In genomic region chr2:85017436-85018048, GRCh38 we compare ENCODE assay signal across 9 cellular contexts. TPM values are rescaled to one million over a fixed set of nuclear protein-coding genes. Genes with fewer than 3 reads are reported as not detected.
DNase-seq lines count a peak whose midpoint lies in the region; ATAC-seq and TF ChIP-seq lines count a peak whose summit lies in the region.
"Had no signal": no experiment of that assay in that cellular context is flagged by ENCODE, and none has a peak within 500 bp of the region (broad histone marks: within the 10 kb centered on the region; RNA-seq: fewer than 3 reads in every experiment).

No MANE protein-coding gene starts in this region.

- H3K27ac ChIP-seq in right atrium auricular region, result no peak overlapping the region
- no peak overlapping the region for H3K27ac ChIP-seq in upper lobe of right lung
- H3K27ac ChIP-seq in body of pancreas, result peak overlapping the region in 1 of 4 donors; percentile 37

- ATAC-seq in left ventricle myocardium superior, result no peak
- ATAC-seq in upper lobe of right lung, result no peak
- no peak for ATAC-seq in body of pancreas
- ATAC-seq in GM21390 (IDR thresholded peaks at IDR 0.05; ENCODE audit: unreplicated experiment), result no peak

- H3K36me3 ChIP-seq in right atrium auricular region (no peaks in the 10 kb centered on the region), upper lobe of right lung (no peaks in the 10 kb centered on the region), body of pancreas (replicated peaks in 1 of 2; ENCODE audit: insufficient read depth in 1 of 2, low read depth in 2 of 2) (no peaks in the 10 kb centered on the region)

- no peak for DNase-seq in right atrium auricular region (ENCODE audit: low spot score)
- no peak for DNase-seq in left ventricle myocardium superior
- peak; percentile 93 for DNase-seq in SK-MEL-5 (ENCODE audit: low read depth, low spot score)
- DNase-seq in fibroblast of villous mesenchyme (ENCODE audit: low read depth), result peak; percentile 33
- no peak for DNase-seq in upper lobe of right lung
- DNase-seq in body of pancreas, result no peak
- DNase-seq in NCI-H345 (lab: John Stamatoyannopoulos, UW), result no peak
- DNase-seq: NCI-H2029 treated with DMSO at 0.1 percent for 48 hours had no signal

- TF ChIP-seq POLR2A in body of pancreas (IDR thresholded peaks at IDR 0.05), result no peak

- no peak overlapping the region for H3K4me3 ChIP-seq in right atrium auricular region
- H3K4me3 ChIP-seq in fibroblast of villous mesenchyme (ENCODE audit: low read depth, low read length), result no peak overlapping the region
- H3K4me3 ChIP-seq in upper lobe of right lung, result no peak overlapping the region
- no peak overlapping the region for H3K4me3 ChIP-seq in body of pancreas

- WGBS in body of pancreas, 2 donors, result 10 to 16% methylated on average over 5 of the region's 5 CpGs

- H3K27me3 ChIP-seq in right atrium auricular region (no peaks in the 10 kb centered on the region), upper lobe of right lung (no peaks in the 10 kb centered on the region), body of pancreas (no peaks in the 10 kb centered on the region)

- intact Hi-C loops in left ventricle myocardium superior (cut with micrococcal nuclease) (no loop called here), upper lobe of right lung (cut with DNase I) (no loop called here), body of pancreas (cut with DNase I) (no loop called here)

- H3K9me3 ChIP-seq in right atrium auricular region (no peaks in the 10 kb centered on the region), upper lobe of right lung (no peaks in the 10 kb centered on the region), body of pancreas (no peaks in the 10 kb centered on the region)

- in situ Hi-C loops in SK-MEL-5 (cut with HindIII; ENCODE audit: low pct_unique_long_range_greater_than_20kb, low sequenced_read_pairs), result no loop called here

- TF ChIP-seq CTCF in right atrium auricular region (IDR thresholded peaks at IDR 0.05), result peak; percentile 34 to 54
- TF ChIP-seq CTCF in fibroblast of villous mesenchyme (IDR thresholded peaks at IDR 0.05; ENCODE audit: insufficient read depth, low read depth, low read length), result peak; percentile 39
- peak; percentile 45 for TF ChIP-seq CTCF in upper lobe of right lung (IDR thresholded peaks at IDR 0.05)
- TF ChIP-seq CTCF in body of pancreas (IDR thresholded peaks at IDR 0.05), result peak in 3 of 7 experiments; percentile 26 to 34 (median 33)

- peaks cover 0 to 39% of the 10 kb centered on the region in 2 donors for H3K4me1 ChIP-seq in right atrium auricular region
- peaks cover 41% of the 10 kb centered on the region for H3K4me1 ChIP-seq in upper lobe of right lung
- peaks cover 52% of the 10 kb centered on the region for H3K4me1 ChIP-seq in body of pancreas

RNA-seq across cellular contexts. Expression of gene KCMF1, which starts 46.6 kb away (rescaled TPM):
- total RNA-seq in right atrium auricular region (10 to 100 TPM; 53.1 to 69.5 TPM), left ventricle myocardium superior (94.3 TPM), fibroblast of villous mesenchyme (39.6 and 80.3 TPM in 2 replicates), upper lobe of right lung (72.9 TPM), body of pancreas (10 to 100 TPM in 1 of 2 donors, 1 to 10 TPM in 1; 7.9 to 30.4 TPM)
- total RNA-seq in SK-MEL-5 (2014; rRNA removed; shearing (Covaris generic)), result 86.3 and 98.3 TPM in 2 replicates
- 59.1 and 66.4 TPM in 2 replicates for polyA plus RNA-seq in SK-MEL-5 (2015; cell fraction: cytosol; rRNA removed)
- 23.2 and 31.9 TPM in 2 replicates for polyA plus RNA-seq in SK-MEL-5 (2015; cell fraction: nucleus; rRNA removed)

Comparison
In these comparisons a context has a peak if more than half of its experiments do, and no peak if none do; other contexts are left out.
1. DNase-seq: peak in SK-MEL-5 (single experiment) and fibroblast of villous mesenchyme (single experiment); none in right atrium auricular region (single experiment), left ventricle myocardium superior (single experiment), upper lobe of right lung (single experiment), body of pancreas (0 of 4) and NCI-H345 (single experiment).